ENCODE assay signal across 14 cellular contexts in the genomic region with DNA sequence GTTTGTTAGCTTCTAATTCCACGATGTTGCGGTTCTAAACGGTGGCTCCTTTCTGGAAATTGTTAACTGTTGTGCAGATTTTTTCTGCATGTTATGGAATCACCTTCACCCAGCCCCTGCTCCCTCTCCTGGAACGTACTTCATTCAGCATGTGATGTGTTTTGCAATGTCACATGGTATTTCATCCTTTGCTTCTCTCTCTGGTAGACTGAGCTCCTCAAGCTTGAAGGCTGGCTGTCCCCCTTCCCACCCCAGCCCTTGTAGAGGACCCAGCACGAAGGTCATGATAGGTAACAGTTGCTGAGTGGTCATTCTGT. TPM values are rescaled to one million over a fixed set of nuclear protein-coding genes. Genes with fewer than 3 reads are reported as not detected.
DNase-seq lines count a peak whose midpoint lies in the region; ATAC-seq, FAIRE-seq and TF ChIP-seq lines count a peak whose summit lies in the region.
"Had no signal": no experiment of that assay in that cellular context is flagged by ENCODE, and none has a peak within 500 bp of the region (broad histone marks: within the 10 kb centered on the region; RNA-seq: fewer than 3 reads in every experiment).

No MANE protein-coding gene starts in this region.

- intact Hi-C loops in activated CD8-positive, alpha-beta T cell treated with anti-CD3 and anti-CD28 coated beads for 36 hours (cut with micrococcal nuclease), result no loop called here
- intact Hi-C loops in kidney (cut with DNase I), result no loop called here

- in situ Hi-C loops in Caki2 (cut with HindIII; ENCODE audit: low pct_unique_long_range_greater_than_20kb, low sequenced_read_pairs), result no loop called here

- peaks cover 76% of the 10 kb centered on the region for H3K4me1 Mint-ChIP-seq in activated CD8-positive, alpha-beta T cell treated with anti-CD3 and anti-CD28 coated beads for 36 hours (ENCODE audit: low read depth)

- H3K27ac ChIP-seq in C4-2B (peak overlapping the region; percentile 62), kidney (ENCODE audit: low read depth in 2 of 2, low read length in 2 of 2) (peak overlapping the region; percentile 12 to 24)

- H3K4me3 ChIP-seq in kidney (ENCODE audit: low read length in 2 of 2), result peak overlapping the region in 1 of 2 donors; percentile 7
- H3K4me3 ChIP-seq in H7 (ENCODE audit: insufficient read depth, low read depth, low read length), result no peak overlapping the region

- no peaks in the 10 kb centered on the region for H3K27me3 ChIP-seq in H7 (ENCODE audit: control insufficient read depth, insufficient read depth, low read length)

- H3K36me3 ChIP-seq in kidney (ENCODE audit: control insufficient read depth in 1 of 2, insufficient read depth in 2 of 2, low read length in 2 of 2) (peaks cover 3 to 10% of the 10 kb centered on the region in 2 donors), H7 (replicated peaks; ENCODE audit: control insufficient read depth, insufficient read depth, low read length) (peaks cover 6% of the 10 kb centered on the region)

- TF ChIP-seq CTCF in C4-2B (conservative IDR thresholded peaks at IDR 0.05) (no peak), kidney (IDR thresholded peaks at IDR 0.05; ENCODE audit: borderline replicate concordance, extremely low read depth, insufficient read depth) (no peak)
- TF ChIP-seq CTCF in activated CD8-positive, alpha-beta T cell treated with anti-CD3 and anti-CD28 coated beads for 36 hours (IDR thresholded peaks at IDR 0.05), result no peak

- peak overlapping the region in 1 of 2 donors; percentile 21 for H3K9ac ChIP-seq in kidney (ENCODE audit: low read length in 2 of 2)

- H3K27ac Mint-ChIP-seq in activated CD8-positive, alpha-beta T cell treated with anti-CD3 and anti-CD28 coated beads for 36 hours, result peak overlapping the region; percentile 86

- FAIRE-seq in kidney (lab: Jason Lieb, UNC), result no peak
- FAIRE-seq: TTC549 had no signal

- DNase-seq in Caki2 (ENCODE audit: low read depth) (peak; percentile 56), kidney (peak; percentile 24), mesenteric fat pad (ENCODE audit: low spot score) (no peak), Ammon's horn (ENCODE audit: low spot score) (no peak), H7 (no peak)
- no peak for DNase-seq in activated CD8-positive, alpha-beta T cell treated with anti-CD3 and anti-CD28 coated beads for 36 hours
- no peak for DNase-seq in stimulated activated CD4-positive, alpha-beta T cell treated with anti-CD3 and anti-CD28 coated beads, Interleukin-1b, Interleukin-23, amount 100 ng/mL, for 48 hours
- DNase-seq: amygdala, IMR-90, NCI-H1092 treated with DMSO at 0.1 percent for 48 hours, NCI-H2227 treated with DMSO at 0.1 percent for 48 hours had no signal

- POLR2A ChIA-PET in activated CD8-positive, alpha-beta T cell treated with anti-CD3 and anti-CD28 coated beads for 36 hours (lab: Charles Lee), result interaction anchor here (0.9 to 1.6 kb wide), 4 partner anchors 8 to 63 kb away, joined by 3 read pairs; no protein-coding TSS in a partner anchor

- H3K9me3 ChIP-seq in kidney (ENCODE audit: control insufficient read depth in 1 of 2, low read length in 2 of 2), result no peaks in the 10 kb centered on the region

- H3K4me1 ChIP-seq in kidney (ENCODE audit: control insufficient read depth in 1 of 2, insufficient read depth in 1 of 2, low read depth in 1 of 2, low read length in 2 of 2), result peaks cover 29 to 36% of the 10 kb centered on the region in 2 donors

- H3K36me3 Mint-ChIP-seq in activated CD8-positive, alpha-beta T cell treated with anti-CD3 and anti-CD28 coated beads for 36 hours (ENCODE audit: low read depth), result peaks cover 42% of the 10 kb centered on the region

- H3K4me3 Mint-ChIP-seq in activated CD8-positive, alpha-beta T cell treated with anti-CD3 and anti-CD28 coated beads for 36 hours, result no peak overlapping the region

- no peaks in the 10 kb centered on the region for H3K27me3 Mint-ChIP-seq in activated CD8-positive, alpha-beta T cell treated with anti-CD3 and anti-CD28 coated beads for 36 hours

- CTCF ChIA-PET in activated CD8-positive, alpha-beta T cell treated with anti-CD3 and anti-CD28 coated beads for 36 hours (lab: Charles Lee), result interaction anchor here (1.0 to 2.0 kb wide), 3 partner anchors 19 to 118 kb away, joined by 4 to 6 read pairs (median 5); no protein-coding TSS in a partner anchor

- H3K9me3 Mint-ChIP-seq in activated CD8-positive, alpha-beta T cell treated with anti-CD3 and anti-CD28 coated beads for 36 hours, result no peaks in the 10 kb centered on the region

- ATAC-seq in activated CD8-positive, alpha-beta T cell treated with anti-CD3 and anti-CD28 coated beads for 36 hours, result no peak
- ATAC-seq: HCT116 had no signal

RNA-seq across cellular contexts. Expression of a gene that starts 4.4 kb away (rescaled TPM):
- 39.1 and 45.4 TPM in 2 replicates for total RNA-seq in Caki2 (2014; rRNA removed; shearing (Covaris generic); ENCODE audit: low replicate concordance)
- total RNA-seq in activated CD8-positive, alpha-beta T cell treated with anti-CD3 and anti-CD28 coated beads for 36 hours, result 10 to 100 TPM; 31.6 to 32.3 TPM
- total RNA-seq in kidney (28.3 TPM), mesenteric fat pad (27.4 TPM)
- polyA plus RNA-seq in kidney (ENCODE audit: insufficient read depth, low read depth, low replicate concordance), result 34.8 TPM
- total RNA-seq in H7 (2014; rRNA removed; shearing (Covaris generic)), result 44.8 and 47.4 TPM in 2 replicates

Comparison
In these comparisons a context has a peak if more than half of its experiments do, and no peak if none do; other contexts are left out.
1. DNase-seq: peak in Caki2 (single experiment) and kidney (single experiment); none in activated CD8-positive, alpha-beta T cell treated with anti-CD3 and anti-CD28 coated beads for 36 hours (single experiment), mesenteric fat pad (single experiment), Ammon's horn (single experiment), H7 (single experiment) and stimulated activated CD4-positive, alpha-beta T cell treated with anti-CD3 and anti-CD28 coated beads, Interleukin-1b, Interleukin-23, amount 100 ng/mL, for 48 hours (single experiment).